Comparison of ENCODE assay signal across 23 cellular contexts in the genomic region with DNA sequence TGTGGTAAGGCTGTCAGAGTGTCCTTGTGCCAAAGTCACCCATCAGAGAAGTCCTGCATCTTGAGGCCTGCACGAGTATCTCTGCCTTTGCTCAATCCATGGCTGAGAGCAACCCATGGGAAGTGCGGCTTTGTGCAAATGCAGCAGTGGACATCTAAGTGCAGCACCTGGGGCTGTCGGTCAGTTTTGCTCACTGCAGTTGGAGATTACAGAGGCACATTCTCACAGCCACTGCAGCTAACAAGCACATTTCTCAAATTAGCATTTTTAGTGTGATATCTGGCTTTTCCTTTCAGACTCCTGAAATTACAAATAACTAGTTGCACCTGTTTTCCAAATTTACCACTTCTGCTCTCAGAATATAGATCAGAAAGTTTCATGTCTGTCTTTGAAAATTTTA.
DNase-seq lines count a peak whose midpoint lies in the region; ATAC-seq, FAIRE-seq and TF ChIP-seq lines count a peak whose summit lies in the region.
"Had no signal": no experiment of that assay in that cellular context is flagged by ENCODE, and none has a peak within 500 bp of the region (broad histone marks: within the 10 kb centered on the region; RNA-seq: fewer than 3 reads in every experiment).

No MANE protein-coding gene starts in this region.

- CTCF ChIA-PET in GM12878 (lab: Yijun Ruan, JAX) = no interaction called here

- no peak overlapping the region for H3K4me2 ChIP-seq in GM12878 (ENCODE audit: control insufficient read depth, insufficient read depth)

- POLR2A ChIA-PET in GM12878 (lab: Charles Lee) = no interaction called here

- H2AFZ ChIP-seq in GM12878 (ENCODE audit: control insufficient read depth, low read depth, low read length) = no peak overlapping the region

- ATAC-seq in GM12878 = no peak
- ATAC-seq in stimulated activated naive B cell treated with anti-CD40 and anti-IgM and Interleukin-4, amounts not matched to agents 10 μg/mL and 1 μg/mL and 100 μg/mL, for 72 hours (replicated peaks) = peak; percentile 10 to 14
- no peak for ATAC-seq in HG03469 (IDR thresholded peaks at IDR 0.05; ENCODE audit: unreplicated experiment)
- ATAC-seq: PC-3, SK-N-SH treated with all-trans-retinoic acid at 6 μM for 48 hours had no signal

- no peak overlapping the region for H3K4me3 Mint-ChIP-seq in stimulated activated naive B cell treated with anti-CD40 and anti-IgM and Interleukin-4, amounts not matched to agents 10 μg/mL and 1 μg/mL and 100 μg/mL, for 72 hours
- no peak overlapping the region for H3K4me3 Mint-ChIP-seq in T-helper 2 cell treated with Interferon-gamma antibody and Interleukin-4, amounts not matched to agents 5 μg/mL and 100 μg/mL, for 36 hours
- H3K4me3 Mint-ChIP-seq: CD4-positive, alpha-beta memory T cell; HFFc6 had no signal

- WGBS in HUES64 = 86% methylated on average over 3 of the region's 3 CpGs
- WGBS in GM12878 (ENCODE audit: insufficient coverage, insufficient replicate concordance, low lambda C conversion rate, missing lambda C conversion rate) = 67% methylated on average over 3 of the region's 3 CpGs

- peaks cover 33% of the 10 kb centered on the region for H3K36me3 ChIP-seq in HUES64 (ENCODE audit: insufficient read depth, low read length)
- no peaks in the 10 kb centered on the region for H3K36me3 ChIP-seq in GM12878 (ENCODE audit: control insufficient read depth in 2 of 2, insufficient read depth in 2 of 2, low read length in 1 of 2)
- peaks cover 62% of the 10 kb centered on the region; the same call in 1 of the 2 replicates for H3K36me3 ChIP-seq in iPS-20b (ENCODE audit: insufficient read depth, low read depth, low read length)

- BruUV-seq in GM12878 (replicated peaks; lab: Mats Ljungman, UMichigan) = no TSS peak

- peaks cover 0 to 8% of the 10 kb centered on the region in 2 donors for H3K4me1 Mint-ChIP-seq in stimulated activated naive B cell treated with anti-CD40 and anti-IgM and Interleukin-4, amounts not matched to agents 10 μg/mL and 1 μg/mL and 100 μg/mL, for 72 hours
- H3K4me1 Mint-ChIP-seq in T-helper 2 cell treated with Interferon-gamma antibody and Interleukin-4, amounts not matched to agents 5 μg/mL and 100 μg/mL, for 36 hours (ENCODE audit: low read depth) = no peaks in the 10 kb centered on the region
- H3K4me1 Mint-ChIP-seq: CD4-positive, alpha-beta memory T cell had no signal

- SMC1A ChIA-PET in GM12878 (lab: Charles Lee; ENCODE audit: uncharacterized antibody, unreplicated experiment) = no interaction called here

- H3K9ac ChIP-seq in HUES64 (ENCODE audit: low read depth, low read length) (0 out of 2 replicates have a peak overlapping the region, but pooled peaks have one; percentile 17), GM12878 (ENCODE audit: control insufficient read depth, insufficient read depth, low read length) (no peak overlapping the region), iPS-20b (ENCODE audit: low read depth, low read length) (peak overlapping the region; percentile 12; the same call in 1 of the 2 replicates)

- H3K4me1 ChIP-seq in HUES64 (ENCODE audit: insufficient read depth, low read length) = peaks cover 8% of the 10 kb centered on the region; the same call in 1 of the 2 replicates
- no peaks in the 10 kb centered on the region for H3K4me1 ChIP-seq in GM12878 (ENCODE audit: control insufficient read depth, insufficient read depth, low read length)
- H3K4me1 ChIP-seq in iPS-20b (ENCODE audit: insufficient read depth, low read length) = peaks cover 5% of the 10 kb centered on the region; the same call in 1 of the 2 replicates

- H3K9me3 ChIP-seq in HUES64 (ENCODE audit: insufficient read depth, low read depth, low read length) (peaks cover 39% of the 10 kb centered on the region), GM12878 (replicated peaks; ENCODE audit: control insufficient read depth, insufficient read depth, low read length) (no peaks in the 10 kb centered on the region), iPS-20b (ENCODE audit: insufficient read depth, low read depth, low read length) (peaks cover 61% of the 10 kb centered on the region)

- no peak for TF ChIP-seq RAD21 in GM12878 (IDR thresholded peaks at IDR 0.05; ENCODE audit: insufficient read depth, low read depth, low read length)

- no peaks in the 10 kb centered on the region for H3K27me3 ChIP-seq in HUES64 (ENCODE audit: insufficient read depth, low read length)
- H3K27me3 ChIP-seq in GM12878 (replicated peaks in 1 of 2; ENCODE audit: control insufficient read depth in 2 of 2, insufficient read depth in 2 of 2, low read length in 1 of 2) = no peaks in the 10 kb centered on the region
- no peaks in the 10 kb centered on the region for H3K27me3 ChIP-seq in iPS-20b (ENCODE audit: insufficient read depth, low read length)

- peak overlapping the region; percentile 95 for H3K27ac ChIP-seq in HUES64 (ENCODE audit: low read depth, low read length)
- H3K27ac ChIP-seq in GM12878 (ENCODE audit: control insufficient read depth, insufficient read depth) = no peak overlapping the region
- peak overlapping the region; percentile 64 for H3K27ac ChIP-seq in iPS-20b (ENCODE audit: low read length)

- no peaks in the 10 kb centered on the region for H4K20me1 ChIP-seq in GM12878 (ENCODE audit: control insufficient read depth, insufficient read depth)

- in situ Hi-C loops in GM12878 (cut with MboI) = no loop called here

- DNase-seq in GM12878 (ENCODE audit: low read depth, low spot score) = no peak
- no peak for DNase-seq in stimulated activated naive B cell treated with anti-CD40 and anti-IgM and Interleukin-4, amounts not matched to agents 10 μg/mL and 1 μg/mL and 100 μg/mL, for 72 hours
- DNase-seq in NCI-H82 treated with DMSO at 0.1 percent for 48 hours (lab: John Stamatoyannopoulos, UW; ENCODE audit: unreplicated experiment) = no peak
- no peak for DNase-seq in mucosa of gallbladder (ENCODE audit: low spot score)
- DNase-seq in T-helper 2 cell treated with Interferon-gamma antibody and Interleukin-4, amounts not matched to agents 5 μg/mL and 100 μg/mL, for 36 hours (ENCODE audit: low spot score) = no peak
- DNase-seq: C1 segment of cervical spinal cord; CD4-positive, alpha-beta memory T cell; COR-L47; EL; GDM1; HFFc6; NCI-H1105; NCI-H1436 treated with DMSO at 0.1 percent for 48 hours; NCI-H187 treated with DMSO at 0.1 percent for 48 hours; NCI-H2171 treated with DMSO at 0.1 percent for 48 hours; NCI-H345; NCI-H510A treated with DMSO at 0.1 percent for 48 hours; PC-3 had no signal

- H3K27me3 Mint-ChIP-seq in stimulated activated naive B cell treated with anti-CD40 and anti-IgM and Interleukin-4, amounts not matched to agents 10 μg/mL and 1 μg/mL and 100 μg/mL, for 72 hours = no peaks in the 10 kb centered on the region
- peaks cover 2% of the 10 kb centered on the region for H3K27me3 Mint-ChIP-seq in T-helper 2 cell treated with Interferon-gamma antibody and Interleukin-4, amounts not matched to agents 5 μg/mL and 100 μg/mL, for 36 hours (ENCODE audit: low read depth)

- RAD21 ChIA-PET in GM12878 (lab: Charles Lee; ENCODE audit: unreplicated experiment) = no interaction called here

- H3K36me3 Mint-ChIP-seq in stimulated activated naive B cell treated with anti-CD40 and anti-IgM and Interleukin-4, amounts not matched to agents 10 μg/mL and 1 μg/mL and 100 μg/mL, for 72 hours = no peaks in the 10 kb centered on the region
- no peaks in the 10 kb centered on the region for H3K36me3 Mint-ChIP-seq in T-helper 2 cell treated with Interferon-gamma antibody and Interleukin-4, amounts not matched to agents 5 μg/mL and 100 μg/mL, for 36 hours (ENCODE audit: low read depth)
- H3K36me3 Mint-ChIP-seq: CD4-positive, alpha-beta memory T cell had no signal

- peaks cover 5 to 13% of the 10 kb centered on the region in 2 donors for H3K9me3 Mint-ChIP-seq in stimulated activated naive B cell treated with anti-CD40 and anti-IgM and Interleukin-4, amounts not matched to agents 10 μg/mL and 1 μg/mL and 100 μg/mL, for 72 hours
- H3K9me3 Mint-ChIP-seq in T-helper 2 cell treated with Interferon-gamma antibody and Interleukin-4, amounts not matched to agents 5 μg/mL and 100 μg/mL, for 36 hours = no peaks in the 10 kb centered on the region
- H3K9me3 Mint-ChIP-seq: HFFc6 had no signal

- no peak for FAIRE-seq in GM12878 (lab: Jason Lieb, UNC)
- FAIRE-seq: GM12891 had no signal

- intact Hi-C loops in GM12878 (cut with micrococcal nuclease; ENCODE audit: unreplicated experiment) = no loop called here

- H3K27ac Mint-ChIP-seq in stimulated activated naive B cell treated with anti-CD40 and anti-IgM and Interleukin-4, amounts not matched to agents 10 μg/mL and 1 μg/mL and 100 μg/mL, for 72 hours = no peak overlapping the region
- no peak overlapping the region for H3K27ac Mint-ChIP-seq in T-helper 2 cell treated with Interferon-gamma antibody and Interleukin-4, amounts not matched to agents 5 μg/mL and 100 μg/mL, for 36 hours
- H3K27ac Mint-ChIP-seq: CD4-positive, alpha-beta memory T cell; HFFc6 had no signal

- H3K4me3 ChIP-seq in HUES64 (ENCODE audit: low read length) (no peak overlapping the region), GM12878 (no peak overlapping the region), iPS-20b (ENCODE audit: low read length) (peak overlapping the region; percentile 34; the same call in 1 of the 2 replicates)

- TF ChIP-seq POLR2A in GM12878 (IDR thresholded peaks at IDR 0.05; ENCODE audit: low read depth, low read length) = no peak

- H3K79me2 ChIP-seq in GM12878 (ENCODE audit: control insufficient read depth, insufficient read depth, low read length) = no peaks in the 10 kb centered on the region

- no peak for TF ChIP-seq EP300 in GM12878 (IDR thresholded peaks at IDR 0.05; ENCODE audit: borderline replicate concordance in 1 of 2, control insufficient read depth in 1 of 2, low read depth in 2 of 2, low read length in 2 of 2)

- TF ChIP-seq CTCF in GM12878 (IDR thresholded peaks at IDR 0.05 in 2 of 3, conservative IDR thresholded peaks at IDR 0.05 in 1 of 3; ENCODE audit: control insufficient read depth in 2 of 3, extremely low read depth in 1 of 3, insufficient read depth in 1 of 3, low read depth in 3 of 3, low read length in 3 of 3) = no peak

Comparison
In these comparisons a context has a peak if more than half of its experiments do, and no peak if none do; other contexts are left out.
1. ATAC-seq: peak in stimulated activated naive B cell treated with anti-CD40 and anti-IgM and Interleukin-4, amounts not matched to agents 10 μg/mL and 1 μg/mL and 100 μg/mL, for 72 hours (2 of 2); none in GM12878 (single experiment) and HG03469 (single experiment).